Comparison of ENCODE assay signal across 25 cellular contexts in the genomic region with DNA sequence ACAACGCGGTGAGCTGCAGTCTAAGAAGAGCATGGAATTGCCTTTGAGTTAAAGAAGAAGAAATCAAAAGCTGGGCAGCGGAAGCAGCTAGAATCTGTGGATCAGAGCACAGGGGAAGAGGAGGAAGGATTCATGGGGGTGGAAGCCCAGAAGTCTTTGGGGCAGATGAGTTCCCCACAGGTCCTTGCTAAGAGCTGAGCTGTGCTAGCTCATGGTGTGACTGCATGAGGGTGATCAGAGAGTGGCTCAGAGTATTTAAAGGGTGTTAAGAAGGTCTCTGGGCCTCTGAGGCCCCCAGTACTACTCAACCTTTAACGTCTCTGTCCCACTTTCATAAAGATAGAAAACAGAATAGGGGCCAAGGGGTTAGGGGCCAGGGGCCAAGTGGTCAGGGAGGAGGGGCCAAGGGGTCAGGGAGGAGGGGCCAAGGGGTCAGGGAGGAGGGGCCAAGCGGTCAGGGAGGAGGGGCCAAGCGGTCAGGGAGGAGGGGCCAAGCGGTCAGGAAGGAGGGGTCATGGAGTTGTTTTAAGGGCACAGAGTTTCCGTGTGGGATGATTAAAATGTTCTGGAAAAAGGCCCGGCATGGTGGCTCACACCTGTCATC. TPM values are rescaled to one million over a fixed set of nuclear protein-coding genes. Genes with fewer than 3 reads are reported as not detected.
"Had no signal": no experiment of that assay in that cellular context is flagged by ENCODE, and none has a peak within 500 bp of the region (broad histone marks: within the 10 kb centered on the region; RNA-seq: fewer than 3 reads in every experiment).

No MANE protein-coding gene starts in this region.

- ATAC-seq: effector memory CD8-positive, alpha-beta T cell; gastrocnemius medialis; left colon; naive thymus-derived CD4-positive, alpha-beta T cell; sciatic nerve; stimulated activated memory B cell treated with anti-CD40 and anti-IgM and Interleukin-4, amounts not matched to agents 10 μg/mL and 1 μg/mL and 100 μg/mL, for 72 hours; stimulated activated naive CD8-positive, alpha-beta T cell treated with anti-CD3 and anti-CD28 coated beads, Interleukin-15, Interleukin-2, amounts not matched to agents 100 U/mL and 50 U/mL, for 24 hours had no signal

- H3K4me3 Mint-ChIP-seq: effector memory CD8-positive, alpha-beta T cell; memory B cell; mesothelial cell of epicardium; naive thymus-derived CD4-positive, alpha-beta T cell; nephron; neural progenitor cell; stimulated activated memory B cell treated with anti-CD40 and anti-IgM and Interleukin-4, amounts not matched to agents 10 μg/mL and 1 μg/mL and 100 μg/mL, for 72 hours; type B pancreatic cell had no signal

- H3K4me3 ChIP-seq: gastrocnemius medialis, lung, neural progenitor cell, prostate gland, right atrium auricular region, smooth muscle cell, testis, tibial artery had no signal

- H3K27ac ChIP-seq: gastrocnemius medialis, neural progenitor cell, prostate gland, right atrium auricular region, testis, tibial artery had no signal

- DNase-seq: cerebellar nuclear complex; cortex of kidney; effector memory CD8-positive, alpha-beta T cell; gastrocnemius medialis; head of caudate nucleus; kidney glomerular epithelial cell; left colon; naive thymus-derived CD4-positive, alpha-beta T cell; stimulated activated CD4-positive, alpha-beta T cell treated with anti-CD3 and anti-CD28 coated beads, Interleukin-12 subunit alpha, Interleukin-12 subunit beta, amount 100 ng/mL, for 4 hours; stimulated activated CD4-positive, alpha-beta T cell treated with anti-CD3 and anti-CD28 coated beads, Interleukin-2, amount 100 ng/mL, for 24 hours; stimulated activated CD4-positive, alpha-beta T cell treated with anti-CD3 and anti-CD28 coated beads, Interleukin-4, amount 100 ng/mL, for 24 hours; stimulated activated naive CD8-positive, alpha-beta T cell treated with anti-CD3 and anti-CD28 coated beads, Interleukin-15, Interleukin-2, amounts not matched to agents 100 U/mL and 50 U/mL, for 24 hours; testis; tibial artery had no signal

- H3K27me3 ChIP-seq: gastrocnemius medialis, neural progenitor cell, right atrium auricular region, testis, tibial artery had no signal

- H3K9ac ChIP-seq: neural progenitor cell had no signal

- H3K36me3 ChIP-seq: neural progenitor cell, prostate gland had no signal

- H3K4me1 ChIP-seq: gastrocnemius medialis, neural progenitor cell, prostate gland, right atrium auricular region, testis, tibial artery had no signal

- H3K27me3 Mint-ChIP-seq: effector memory CD8-positive, alpha-beta T cell; memory B cell; naive thymus-derived CD4-positive, alpha-beta T cell; stimulated activated memory B cell treated with anti-CD40 and anti-IgM and Interleukin-4, amounts not matched to agents 10 μg/mL and 1 μg/mL and 100 μg/mL, for 72 hours; type B pancreatic cell had no signal

- H3K9me3 Mint-ChIP-seq: effector memory CD8-positive, alpha-beta T cell; memory B cell; naive thymus-derived CD4-positive, alpha-beta T cell; neural progenitor cell; stimulated activated memory B cell treated with anti-CD40 and anti-IgM and Interleukin-4, amounts not matched to agents 10 μg/mL and 1 μg/mL and 100 μg/mL, for 72 hours; type B pancreatic cell had no signal

- H3K4me1 Mint-ChIP-seq: mesothelial cell of epicardium; nephron; neural progenitor cell; stimulated activated memory B cell treated with anti-CD40 and anti-IgM and Interleukin-4, amounts not matched to agents 10 μg/mL and 1 μg/mL and 100 μg/mL, for 72 hours had no signal

- H3K9me3 ChIP-seq: gastrocnemius medialis, prostate gland, right atrium auricular region, testis, tibial artery had no signal

- H3K27ac Mint-ChIP-seq: effector memory CD8-positive, alpha-beta T cell; memory B cell; mesothelial cell of epicardium; nephron; neural progenitor cell; stimulated activated memory B cell treated with anti-CD40 and anti-IgM and Interleukin-4, amounts not matched to agents 10 μg/mL and 1 μg/mL and 100 μg/mL, for 72 hours; type B pancreatic cell had no signal

RNA-seq across cellular contexts. Expression of gene TRPV3, which starts 12.0 kb away (rescaled TPM):
- polyA plus RNA-seq: naive thymus-derived CD4-positive, alpha-beta T cell had no signal
